In the genomic region with DNA sequence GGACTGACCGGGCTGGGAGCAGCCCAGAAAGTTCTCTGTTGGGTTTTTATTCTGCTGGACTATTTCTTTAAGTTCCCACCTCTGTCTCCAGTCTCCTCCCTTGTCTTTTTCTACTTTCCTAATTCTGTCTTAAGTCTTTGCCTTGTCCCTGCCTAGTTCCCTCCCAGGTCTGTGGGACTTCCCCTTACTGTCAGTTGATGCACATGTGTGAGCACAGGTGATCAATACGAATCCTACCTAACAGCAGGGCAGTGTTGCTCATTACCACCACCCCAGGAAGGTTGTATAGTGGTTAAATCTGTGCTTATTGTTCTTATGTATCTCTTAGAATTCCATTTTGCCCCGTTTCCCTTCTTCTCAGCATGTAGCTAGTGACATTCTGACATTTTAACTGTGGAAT, we compare ENCODE assay signal across 22 cellular contexts.
"Had no signal": no experiment of that assay in that cellular context is flagged by ENCODE, and none has a peak within 500 bp of the region (broad histone marks: within the 10 kb centered on the region; RNA-seq: fewer than 3 reads in every experiment).

No MANE protein-coding gene starts in this region.

- H3K27ac ChIP-seq: foreskin keratinocyte, right atrium auricular region, suprapubic skin had no signal

- H3K27ac Mint-ChIP-seq: activated B cell treated with CpG ODN at 0.5 μM for 24 hours; activated CD4-positive, alpha-beta T cell treated with anti-CD3 and anti-CD28 coated beads, Interleukin-2, amount 10 ng/mL, durations not matched to agents 24 days and 14 days; activated CD8-positive, alpha-beta T cell treated with anti-CD3 and anti-CD28 coated beads, Interleukin-2, amount 10 ng/mL, durations not matched to agents 7 days and 5 days; activated naive CD8-positive, alpha-beta T cell treated with anti-CD3 and anti-CD28 coated beads for 36 hours; activated T-cell treated with anti-CD3 and anti-CD28 coated beads, Interleukin-2, amount 50 U/mL, for 72 hours; brain; natural killer cell; type B pancreatic cell had no signal

- H3K27me3 ChIP-seq: foreskin keratinocyte, right atrium auricular region, suprapubic skin had no signal

- H3K9me3 ChIP-seq: mucosa of descending colon, right atrium auricular region, suprapubic skin had no signal

- H3K4me1 ChIP-seq: foreskin keratinocyte, right atrium auricular region, suprapubic skin had no signal

- DNase-seq: activated B cell treated with CpG ODN at 0.5 μM for 24 hours; activated CD4-positive, alpha-beta T cell treated with anti-CD3 and anti-CD28 coated beads, Interleukin-2, amount 10 ng/mL, durations not matched to agents 24 days and 14 days; activated CD8-positive, alpha-beta memory T cell treated with anti-CD3 and anti-CD28 coated beads, Interleukin-2, amount 50 U/mL, for 4 hours; activated CD8-positive, alpha-beta T cell treated with anti-CD3 and anti-CD28 coated beads, Interleukin-2, amount 10 ng/mL, durations not matched to agents 7 days and 5 days; activated gamma-delta T cell treated with Interleukin-2 at 50 U/mL for 16 hours; activated naive CD8-positive, alpha-beta T cell treated with anti-CD3 and anti-CD28 coated beads for 36 hours; activated T-cell treated with anti-CD3 and anti-CD28 coated beads, Interleukin-2, amount 50 U/mL, for 72 hours; amygdala; cortex of kidney; effector CD8-positive, alpha-beta T cell; foreskin keratinocyte; glutamatergic neuron; mucosa of descending colon; natural killer cell; stimulated activated CD4-positive, alpha-beta T cell treated with anti-CD3 and anti-CD28 coated beads, Interleukin-4, amount 100 ng/mL, for 24 hours; stimulated activated naive CD8-positive, alpha-beta T cell treated with anti-CD3 and anti-CD28 coated beads, Interleukin-15, Interleukin-2, amounts not matched to agents 100 U/mL and 50 U/mL, for 24 hours; SW 1271 had no signal

- H3K27me3 Mint-ChIP-seq: activated B cell treated with CpG ODN at 0.5 μM for 24 hours; activated CD4-positive, alpha-beta T cell treated with anti-CD3 and anti-CD28 coated beads, Interleukin-2, amount 10 ng/mL, durations not matched to agents 24 days and 14 days; activated naive CD8-positive, alpha-beta T cell treated with anti-CD3 and anti-CD28 coated beads for 36 hours; brain; type B pancreatic cell had no signal

- ATAC-seq: activated CD8-positive, alpha-beta T cell treated with anti-CD3 and anti-CD28 coated beads, Interleukin-2, amount 10 ng/mL, durations not matched to agents 7 days and 5 days; activated T-cell treated with anti-CD3 and anti-CD28 coated beads, Interleukin-2, amount 50 U/mL, for 72 hours; foreskin keratinocyte; mucosa of descending colon; natural killer cell; stimulated activated naive CD8-positive, alpha-beta T cell treated with anti-CD3 and anti-CD28 coated beads, Interleukin-15, Interleukin-2, amounts not matched to agents 100 U/mL and 50 U/mL, for 24 hours had no signal

- H3K4me3 Mint-ChIP-seq: activated B cell treated with CpG ODN at 0.5 μM for 24 hours; activated CD4-positive, alpha-beta T cell treated with anti-CD3 and anti-CD28 coated beads, Interleukin-2, amount 10 ng/mL, durations not matched to agents 24 days and 14 days; activated CD8-positive, alpha-beta T cell treated with anti-CD3 and anti-CD28 coated beads, Interleukin-2, amount 10 ng/mL, durations not matched to agents 7 days and 5 days; activated naive CD8-positive, alpha-beta T cell treated with anti-CD3 and anti-CD28 coated beads for 36 hours; activated T-cell treated with anti-CD3 and anti-CD28 coated beads, Interleukin-2, amount 50 U/mL, for 72 hours; brain; natural killer cell; type B pancreatic cell had no signal

- H3K4me1 Mint-ChIP-seq: activated B cell treated with CpG ODN at 0.5 μM for 24 hours; activated CD4-positive, alpha-beta T cell treated with anti-CD3 and anti-CD28 coated beads, Interleukin-2, amount 10 ng/mL, durations not matched to agents 24 days and 14 days; activated naive CD8-positive, alpha-beta T cell treated with anti-CD3 and anti-CD28 coated beads for 36 hours; brain; natural killer cell had no signal

- H3K4me3 ChIP-seq: lung, mucosa of descending colon, right atrium auricular region, suprapubic skin had no signal

- H3K36me3 Mint-ChIP-seq: activated naive CD8-positive, alpha-beta T cell treated with anti-CD3 and anti-CD28 coated beads for 36 hours; brain; natural killer cell; type B pancreatic cell had no signal

- H3K9me3 Mint-ChIP-seq: activated B cell treated with CpG ODN at 0.5 μM for 24 hours; activated CD4-positive, alpha-beta T cell treated with anti-CD3 and anti-CD28 coated beads, Interleukin-2, amount 10 ng/mL, durations not matched to agents 24 days and 14 days; activated naive CD8-positive, alpha-beta T cell treated with anti-CD3 and anti-CD28 coated beads for 36 hours; brain; type B pancreatic cell had no signal

- H3K36me3 ChIP-seq: right atrium auricular region, suprapubic skin had no signal
